In genomic region chr7:129389829-129390228, GRCh38 we compare ENCODE assay signal across 17 cellular contexts. TPM values are rescaled to one million over a fixed set of nuclear protein-coding genes. Genes with fewer than 3 reads are reported as not detected.
"Had no signal": no experiment of that assay in that cellular context is flagged by ENCODE, and none has a peak within 500 bp of the region (broad histone marks: within the 10 kb centered on the region; RNA-seq: fewer than 3 reads in every experiment).

No MANE protein-coding gene starts in this region.

- H3K4me1 ChIP-seq: ascending aorta, esophagus squamous epithelium, pancreas had no signal

- H3K27me3 Mint-ChIP-seq: naive thymus-derived CD4-positive, alpha-beta T cell had no signal

- H3K79me2 ChIP-seq: hepatocyte had no signal

- H3K27me3 ChIP-seq: ascending aorta, esophagus squamous epithelium, hepatocyte, pancreas had no signal

- H2AFZ ChIP-seq: hepatocyte had no signal

- H3K9me3 Mint-ChIP-seq: activated T-cell treated with anti-CD3 and anti-CD28 coated beads, Interleukin-2, amount 50 U/mL, for 72 hours; naive thymus-derived CD4-positive, alpha-beta T cell had no signal

- H3K4me2 ChIP-seq: hepatocyte had no signal

- ATAC-seq: activated T-cell treated with anti-CD3 and anti-CD28 coated beads, Interleukin-2, amount 50 U/mL, for 72 hours; naive thymus-derived CD4-positive, alpha-beta T cell; pancreas had no signal

- H3K27ac Mint-ChIP-seq: activated T-cell treated with anti-CD3 and anti-CD28 coated beads, Interleukin-2, amount 50 U/mL, for 72 hours; naive thymus-derived CD4-positive, alpha-beta T cell had no signal

- H3K4me3 ChIP-seq: ascending aorta, esophagus squamous epithelium, hepatocyte, pancreas had no signal

- DNase-seq: activated CD4-positive, alpha-beta T cell treated with anti-CD3 and anti-CD28 coated beads, Interleukin-2, amount 50 U/mL, for 4 hours; activated CD4-positive, CD25-positive, alpha-beta regulatory T cell treated with anti-CD3 and anti-CD28 coated beads, Interleukin-2, amount 50 U/mL, for 72 hours; activated effector memory CD4-positive, alpha-beta T cell treated with anti-CD3 and anti-CD28 coated beads, Interleukin-2, amount 50 U/mL, for 16 hours; activated naive CD4-positive, alpha-beta T cell treated with anti-CD3 and anti-CD28 coated beads, Interleukin-2, amount 50 U/mL, for 16 hours; activated T-cell treated with anti-CD3 and anti-CD28 coated beads, Interleukin-2, amount 50 U/mL, for 72 hours; cerebellar nuclear complex; effector CD4-positive, alpha-beta T cell; esophagus squamous epithelium; mesenchymal stem cell; naive thymus-derived CD4-positive, alpha-beta T cell; pancreas; stimulated activated CD8-positive, alpha-beta memory T cell treated with anti-CD3 and anti-CD28 coated beads, Interleukin-4, amount 100 ng/mL, for 48 hours; stimulated activated naive CD4-positive, alpha-beta T cell; T-helper 2 cell had no signal

- H3K27ac ChIP-seq: ascending aorta, esophagus squamous epithelium, hepatocyte, pancreas, VCaP had no signal

- H3K9me3 ChIP-seq: ascending aorta, esophagus squamous epithelium, pancreas had no signal

- H3K4me3 Mint-ChIP-seq: activated T-cell treated with anti-CD3 and anti-CD28 coated beads, Interleukin-2, amount 50 U/mL, for 72 hours; naive thymus-derived CD4-positive, alpha-beta T cell had no signal

RNA-seq across cellular contexts. Expression of gene STRIP2, which starts 44.4 kb away (rescaled TPM):
- polyA plus RNA-seq: naive thymus-derived CD4-positive, alpha-beta T cell had no signal
